Comparison of ENCODE assay signal across 1 cellular context in genomic region chr6:73653571-73654424, GRCh38.
TF ChIP-seq lines count a peak whose summit lies in the region.

TSS of gene SLC17A5 (minus strand) at chr6:73653992. CDS start at chr6:73653886, 106 bp downstream.

TF ChIP-seq in HepG2, 621 proteins besides CTCF, POLR2A, EP300 and RAD21 (continued from another document and continues in another):
- TF ChIP-seq ZNF883 (CRISPR knock-in tag; IDR thresholded peaks at IDR 0.05; ENCODE audit: not compliant biosample characterization) (peak; percentile 92), U2AF2 (IDR thresholded peaks at IDR 0.05; ENCODE audit: low read depth, low read length) (no peak), MNT (IDR thresholded peaks at IDR 0.05) (0 out of 2 replicates have a peak, but pooled peaks have one; percentile 3), CBX5 (CRISPR knock-in tag; IDR thresholded peaks at IDR 0.05; ENCODE audit: borderline replicate concordance) (peak; percentile 20; the same call in 1 of the 2 replicates), ZNF446 (CRISPR knock-in tag; IDR thresholded peaks at IDR 0.05) (0 out of 2 replicates have a peak, but pooled peaks have one; percentile 16), ELF4 (CRISPR knock-in tag; IDR thresholded peaks at IDR 0.05; ENCODE audit: borderline replicate concordance) (no peak), KDM5B (CRISPR knock-in tag; IDR thresholded peaks at IDR 0.05; ENCODE audit: borderline replicate concordance) (peak; percentile 72; the same call in 1 of the 2 replicates), ZNF878 (CRISPR knock-in tag; IDR thresholded peaks at IDR 0.05) (peak; percentile 72; the same call in 1 of the 2 replicates), IRF9 (CRISPR knock-in tag; IDR thresholded peaks at IDR 0.05; ENCODE audit: borderline replicate concordance) (no peak), ZNF503 (CRISPR knock-in tag; IDR thresholded peaks at IDR 0.05) (peak; percentile 57; the same call in 1 of the 2 replicates), ZNF577 (CRISPR knock-in tag; IDR thresholded peaks at IDR 0.05; ENCODE audit: borderline replicate concordance, low read depth) (no peak), REL (CRISPR knock-in tag; conservative IDR thresholded peaks at IDR 0.05) (no peak), SP1 (IDR thresholded peaks at IDR 0.05) (no peak), SP1 (CRISPR knock-in tag; IDR thresholded peaks at IDR 0.05) (peak; percentile 80), ZEB1 (IDR thresholded peaks at IDR 0.05; ENCODE audit: insufficient replicate concordance, low read depth) (peak; percentile 22), PTBP1 (IDR thresholded peaks at IDR 0.05; ENCODE audit: low read depth, low read length, poor library complexity, severe bottlenecking) (peak; percentile 17), HNF1B (CRISPR knock-in tag; IDR thresholded peaks at IDR 0.05) (peak; percentile 74; the same call in 1 of the 2 replicates), ZNF597 (CRISPR knock-in tag; IDR thresholded peaks at IDR 0.05) (no peak), ZNF749 (CRISPR knock-in tag; IDR thresholded peaks at IDR 0.05; ENCODE audit: borderline replicate concordance) (peak; percentile 84; the same call in 1 of the 2 replicates), NCOR1 (IDR thresholded peaks at IDR 0.05; ENCODE audit: borderline replicate concordance, low read length) (peak; percentile 51; the same call in 1 of the 2 replicates), ZFP37 (CRISPR knock-in tag; IDR thresholded peaks at IDR 0.05; ENCODE audit: borderline replicate concordance) (no peak), ZBTB43 (CRISPR knock-in tag; conservative IDR thresholded peaks at IDR 0.05) (peak; percentile 37; the same call in 1 of the 2 replicates), MXD4 (CRISPR knock-in tag; IDR thresholded peaks at IDR 0.05) (peak; percentile 72; the same call in 1 of the 2 replicates), ATF5 (CRISPR knock-in tag; IDR thresholded peaks at IDR 0.05; ENCODE audit: low read depth) (peak; percentile 51; the same call in 1 of the 2 replicates), PHF20 (CRISPR knock-in tag; IDR thresholded peaks at IDR 0.05) (peak; percentile 62), ZNF784 (CRISPR knock-in tag; IDR thresholded peaks at IDR 0.05; ENCODE audit: borderline replicate concordance) (peak; percentile 94; the same call in 1 of the 2 replicates), GABPA (IDR thresholded peaks at IDR 0.05; ENCODE audit: low read depth, low read length) (no peak), GABPA (CRISPR knock-in tag; IDR thresholded peaks at IDR 0.05; ENCODE audit: low read depth) (peak; percentile 69), HOMEZ (CRISPR knock-in tag; IDR thresholded peaks at IDR 0.05; ENCODE audit: low read depth) (peak; percentile 39; the same call in 1 of the 2 replicates), BCLAF1 (IDR thresholded peaks at IDR 0.05) (no peak), ZNF510 (CRISPR knock-in tag; IDR thresholded peaks at IDR 0.05; ENCODE audit: low read depth) (no peak), ZNF350 (CRISPR knock-in tag; IDR thresholded peaks at IDR 0.05; ENCODE audit: borderline replicate concordance, low read depth) (peak; percentile 56; the same call in 1 of the 2 replicates), SPEN (CRISPR knock-in tag; IDR thresholded peaks at IDR 0.05; ENCODE audit: low read depth) (peak; percentile 51; the same call in 1 of the 2 replicates), ELF3 (CRISPR knock-in tag; IDR thresholded peaks at IDR 0.05) (no peak; the same call in 1 of the 2 replicates), IRF2 (CRISPR knock-in tag; IDR thresholded peaks at IDR 0.05) (peak; percentile 61; the same call in 1 of the 2 replicates), ZNF619 (CRISPR knock-in tag; IDR thresholded peaks at IDR 0.05) (no peak), BCL3 (CRISPR knock-in tag; IDR thresholded peaks at IDR 0.05) (peak; percentile 59), ZBTB2 (CRISPR knock-in tag; IDR thresholded peaks at IDR 0.05; ENCODE audit: low read depth) (peak; percentile 72; the same call in 1 of the 2 replicates), RFXAP (CRISPR knock-in tag; IDR thresholded peaks at IDR 0.05; ENCODE audit: borderline replicate concordance) (peak; percentile 68), GATAD1 (CRISPR knock-in tag; IDR thresholded peaks at IDR 0.05) (peak; percentile 71), DNMT3B (CRISPR knock-in tag; conservative IDR thresholded peaks at IDR 0.05) (0 out of 2 replicates have a peak, but pooled peaks have one; percentile 87), ATF7-NPFF (CRISPR knock-in tag; IDR thresholded peaks at IDR 0.05; ENCODE audit: low read depth) (0 out of 2 replicates have a peak, but pooled peaks have one; percentile 46)
